Comparison of ENCODE assay signal across 8 cellular contexts in the genomic region with DNA sequence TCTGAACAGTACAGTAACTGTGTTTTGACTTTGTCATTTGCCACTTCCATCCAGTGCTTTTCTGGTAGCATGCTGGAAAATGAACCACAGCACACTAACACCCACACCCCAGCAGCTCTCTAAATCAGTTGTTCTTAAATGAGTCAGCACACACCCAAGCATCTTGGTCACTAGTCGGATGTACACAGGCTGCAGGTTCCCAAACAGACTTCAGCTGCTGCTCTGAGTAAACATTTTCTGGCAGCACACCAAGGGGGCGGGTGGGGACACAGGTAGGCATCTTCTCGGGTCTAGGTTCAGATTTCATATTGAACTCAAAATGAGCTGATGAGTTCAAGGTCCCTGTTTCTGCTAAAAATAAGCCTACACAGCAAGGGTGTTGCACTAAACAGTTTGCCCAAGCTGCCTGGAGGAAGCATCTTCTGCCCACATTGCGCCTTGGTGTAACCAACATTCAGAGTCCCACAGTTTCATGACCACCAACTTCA. TPM values are rescaled to one million over a fixed set of nuclear protein-coding genes. Genes with fewer than 3 reads are reported as not detected.
A peak's percentile ranks its signal among the peaks of the same experiment; 100 is the strongest.
DNase-seq lines count a peak whose midpoint lies in the region; ATAC-seq, FAIRE-seq and TF ChIP-seq lines count a peak whose summit lies in the region.

No MANE protein-coding gene starts in this region.

- no peak overlapping the region for H3K9ac ChIP-seq in kidney (ENCODE audit: low read length in 2 of 2)

- DNase-seq in DMS153 treated with DMSO at 0.1 percent for 48 hours (lab: John Stamatoyannopoulos, UW; ENCODE audit: unreplicated experiment) (peak; percentile 22), GM20000 (ENCODE audit: low spot score) (peak; percentile 51), activated T-cell treated with anti-CD3 and anti-CD28 coated beads for 24 hours (ENCODE audit: low read depth) (peak; percentile 45), BE2C (no peak), CD14-positive monocyte (ENCODE audit: low spot score) (no peak), kidney (no peak)
- DNase-seq in stimulated activated CD4-positive, alpha-beta T cell treated with anti-CD3 and anti-CD28 coated beads, Interleukin-4, amount 100 ng/mL, for 1 hour, result peak; percentile 56

- no peaks in the 10 kb centered on the region for H3K4me1 ChIP-seq in BE2C
- H3K4me1 ChIP-seq in kidney (ENCODE audit: control insufficient read depth in 1 of 2, insufficient read depth in 1 of 2, low read depth in 1 of 2, low read length in 2 of 2), result no peaks in the 10 kb centered on the region

- H3K27ac Mint-ChIP-seq in CD14-positive monocyte, result no peak overlapping the region

- H3K36me3 ChIP-seq in BE2C, result no peaks in the 10 kb centered on the region
- no peaks in the 10 kb centered on the region for H3K36me3 ChIP-seq in kidney (ENCODE audit: control insufficient read depth in 1 of 2, insufficient read depth in 2 of 2, low read length in 2 of 2)

- intact Hi-C loops in CD14-positive monocyte (cut with micrococcal nuclease) (no loop called here), kidney (cut with DNase I) (no loop called here)

- H3K9me3 Mint-ChIP-seq in CD14-positive monocyte, result peaks cover 0 to 3% (median 0%) of the 10 kb centered on the region in 7 donors

- no peak overlapping the region for H3K4me3 Mint-ChIP-seq in CD14-positive monocyte

- peaks cover 0 to 2% (median 0%) of the 10 kb centered on the region in 3 donors for H3K27me3 Mint-ChIP-seq in CD14-positive monocyte (ENCODE audit: low read depth in 3 of 3)

- H3K27me3 ChIP-seq in BE2C, result no peaks in the 10 kb centered on the region

- no peaks in the 10 kb centered on the region for H3K9me3 ChIP-seq in BE2C
- no peaks in the 10 kb centered on the region for H3K9me3 ChIP-seq in kidney (ENCODE audit: control insufficient read depth in 1 of 2, low read length in 2 of 2)

- peak; percentile 81 for ATAC-seq in HG03469 (IDR thresholded peaks at IDR 0.05; ENCODE audit: unreplicated experiment)

- no peak for FAIRE-seq in kidney (lab: Jason Lieb, UNC)

- TF ChIP-seq CTCF in GM20000 (IDR thresholded peaks at IDR 0.05; ENCODE audit: extremely low read depth, missing control alignments), result no peak
- no peak for TF ChIP-seq CTCF in BE2C (IDR thresholded peaks at IDR 0.05; ENCODE audit: low read depth, low read length)
- no peak for TF ChIP-seq CTCF in CD14-positive monocyte (IDR thresholded peaks at IDR 0.05)
- TF ChIP-seq CTCF in kidney (IDR thresholded peaks at IDR 0.05; ENCODE audit: borderline replicate concordance, extremely low read depth, insufficient read depth), result no peak

- H3K4me1 Mint-ChIP-seq in CD14-positive monocyte, result no peaks in the 10 kb centered on the region

- H3K4me3 ChIP-seq in BE2C (ENCODE audit: low read depth, low read length), result no peak overlapping the region
- H3K4me3 ChIP-seq in kidney (ENCODE audit: low read length in 2 of 2), result no peak overlapping the region

- no peaks in the 10 kb centered on the region for H3K36me3 Mint-ChIP-seq in CD14-positive monocyte

- H3K27ac ChIP-seq in kidney (ENCODE audit: low read depth in 2 of 2, low read length in 2 of 2), result no peak overlapping the region

RNA-seq across cellular contexts. Expression of a gene that starts 39.8 kb away (rescaled TPM):
- not detected for polyA plus RNA-seq in BE2C (2012; ENCODE audit: insufficient read depth, insufficient read length, low read depth)
- not detected for polyA plus RNA-seq in CD14-positive monocyte
- not detected for total RNA-seq in kidney
- not detected for polyA plus RNA-seq in kidney (ENCODE audit: insufficient read depth, low read depth, low replicate concordance)

Comparison
In these comparisons a context has a peak if more than half of its experiments do, and no peak if none do; other contexts are left out.
1. DNase-seq: peak in DMS153 treated with DMSO at 0.1 percent for 48 hours (single experiment), GM20000 (single experiment), activated T-cell treated with anti-CD3 and anti-CD28 coated beads for 24 hours (single experiment) and stimulated activated CD4-positive, alpha-beta T cell treated with anti-CD3 and anti-CD28 coated beads, Interleukin-4, amount 100 ng/mL, for 1 hour (single experiment); none in BE2C (single experiment), CD14-positive monocyte (single experiment) and kidney (single experiment).